10 cellular contexts compared by ENCODE assay signal in genomic region chr5:45639038-45639437, GRCh38.
DNase-seq lines count a peak whose midpoint lies in the region; ATAC-seq and TF ChIP-seq lines count a peak whose summit lies in the region.
"Had no signal": no experiment of that assay in that cellular context is flagged by ENCODE, and none has a peak within 500 bp of the region (broad histone marks: within the 10 kb centered on the region; RNA-seq: fewer than 3 reads in every experiment).

No MANE protein-coding gene starts in this region.

- TF ChIP-seq RAD21 in Ishikawa (IDR thresholded peaks at IDR 0.05; ENCODE audit: low read depth): peak; percentile 16; the same call in 1 of the 2 replicates

- no peak overlapping the region for H3K4me3 Mint-ChIP-seq in nephron
- H3K4me3 Mint-ChIP-seq: IgD-negative memory B cell had no signal

- H3K9me3 Mint-ChIP-seq in nephron: no peaks in the 10 kb centered on the region

- peaks cover 7% of the 10 kb centered on the region for H3K27me3 Mint-ChIP-seq in nephron (ENCODE audit: low read depth)
- H3K27me3 Mint-ChIP-seq: IgD-negative memory B cell had no signal

- no peaks in the 10 kb centered on the region for H3K36me3 Mint-ChIP-seq in nephron (ENCODE audit: low read depth)
- H3K36me3 Mint-ChIP-seq: IgD-negative memory B cell had no signal

- TF ChIP-seq EP300 in Ishikawa (IDR thresholded peaks at IDR 0.05; ENCODE audit: borderline replicate concordance): no peak

- no peaks in the 10 kb centered on the region for H3K4me1 Mint-ChIP-seq in nephron

- ATAC-seq in GM21723 (IDR thresholded peaks at IDR 0.05; ENCODE audit: unreplicated experiment): no peak

- H3K27ac Mint-ChIP-seq in nephron: no peak overlapping the region
- H3K27ac Mint-ChIP-seq: IgD-negative memory B cell had no signal

- DNase-seq in NCI-H1436 (lab: John Stamatoyannopoulos, UW) (peak; percentile 0), NCI-H1436 treated with DMSO at 0.1 percent for 48 hours (lab: John Stamatoyannopoulos, UW) (no peak), SW480 (ENCODE audit: low spot score) (peak; percentile 17), GDM1 (lab: John Stamatoyannopoulos, UW) (no peak), NCI-H510A (lab: John Stamatoyannopoulos, UW) (no peak)
- DNase-seq: activated CD8-positive, alpha-beta memory T cell treated with anti-CD3 and anti-CD28 coated beads for 24 hours had no signal

- peak; percentile 33 to 50 (median 48) for TF ChIP-seq CTCF in nephron (IDR thresholded peaks at IDR 0.05; ENCODE audit: unreplicated experiment in 3 of 3)

TF ChIP-seq in Ishikawa, 13 proteins besides CTCF, POLR2A, EP300 and RAD21:
- no peak for TF ChIP-seq TAF1 (IDR thresholded peaks at IDR 0.05; ENCODE audit: low read depth)
- TF ChIP-seq CREB1 (IDR thresholded peaks at IDR 0.05; ENCODE audit: low read depth): no peak
- TF ChIP-seq CEBPB (IDR thresholded peaks at IDR 0.05): no peak
- TF ChIP-seq, protein P1, sequence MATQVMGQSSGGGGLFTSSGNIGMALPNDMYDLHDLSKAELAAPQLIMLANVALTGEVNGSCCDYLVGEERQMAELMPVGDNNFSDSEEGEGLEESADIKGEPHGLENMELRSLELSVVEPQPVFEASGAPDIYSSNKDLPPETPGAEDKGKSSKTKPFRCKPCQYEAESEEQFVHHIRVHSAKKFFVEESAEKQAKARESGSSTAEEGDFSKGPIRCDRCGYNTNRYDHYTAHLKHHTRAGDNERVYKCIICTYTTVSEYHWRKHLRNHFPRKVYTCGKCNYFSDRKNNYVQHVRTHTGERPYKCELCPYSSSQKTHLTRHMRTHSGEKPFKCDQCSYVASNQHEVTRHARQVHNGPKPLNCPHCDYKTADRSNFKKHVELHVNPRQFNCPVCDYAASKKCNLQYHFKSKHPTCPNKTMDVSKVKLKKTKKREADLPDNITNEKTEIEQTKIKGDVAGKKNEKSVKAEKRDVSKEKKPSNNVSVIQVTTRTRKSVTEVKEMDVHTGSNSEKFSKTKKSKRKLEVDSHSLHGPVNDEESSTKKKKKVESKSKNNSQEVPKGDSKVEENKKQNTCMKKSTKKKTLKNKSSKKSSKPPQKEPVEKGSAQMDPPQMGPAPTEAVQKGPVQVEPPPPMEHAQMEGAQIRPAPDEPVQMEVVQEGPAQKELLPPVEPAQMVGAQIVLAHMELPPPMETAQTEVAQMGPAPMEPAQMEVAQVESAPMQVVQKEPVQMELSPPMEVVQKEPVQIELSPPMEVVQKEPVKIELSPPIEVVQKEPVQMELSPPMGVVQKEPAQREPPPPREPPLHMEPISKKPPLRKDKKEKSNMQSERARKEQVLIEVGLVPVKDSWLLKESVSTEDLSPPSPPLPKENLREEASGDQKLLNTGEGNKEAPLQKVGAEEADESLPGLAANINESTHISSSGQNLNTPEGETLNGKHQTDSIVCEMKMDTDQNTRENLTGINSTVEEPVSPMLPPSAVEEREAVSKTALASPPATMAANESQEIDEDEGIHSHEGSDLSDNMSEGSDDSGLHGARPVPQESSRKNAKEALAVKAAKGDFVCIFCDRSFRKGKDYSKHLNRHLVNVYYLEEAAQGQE (IDR thresholded peaks at IDR 0.05; ENCODE audit: low read depth): no peak
- no peak for TF ChIP-seq EGR1 (IDR thresholded peaks at IDR 0.05)
- no peak for TF ChIP-seq TEAD4 (IDR thresholded peaks at IDR 0.05)
- no peak for TF ChIP-seq FOXM1 (IDR thresholded peaks at IDR 0.05; ENCODE audit: borderline replicate concordance, low read depth)
- no peak for TF ChIP-seq MAX (IDR thresholded peaks at IDR 0.05)
- TF ChIP-seq NFIC (IDR thresholded peaks at IDR 0.05): no peak
- no peak for TF ChIP-seq TCF12 (IDR thresholded peaks at IDR 0.05; ENCODE audit: low read depth)
- TF ChIP-seq, protein P2, sequence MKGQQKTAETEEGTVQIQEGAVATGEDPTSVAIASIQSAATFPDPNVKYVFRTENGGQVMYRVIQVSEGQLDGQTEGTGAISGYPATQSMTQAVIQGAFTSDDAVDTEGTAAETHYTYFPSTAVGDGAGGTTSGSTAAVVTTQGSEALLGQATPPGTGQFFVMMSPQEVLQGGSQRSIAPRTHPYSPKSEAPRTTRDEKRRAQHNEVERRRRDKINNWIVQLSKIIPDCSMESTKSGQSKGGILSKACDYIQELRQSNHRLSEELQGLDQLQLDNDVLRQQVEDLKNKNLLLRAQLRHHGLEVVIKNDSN (IDR thresholded peaks at IDR 0.05): no peak
- no peak for TF ChIP-seq YY1 (IDR thresholded peaks at IDR 0.05; ENCODE audit: low read depth)
- TF ChIP-seq ZBTB7A (IDR thresholded peaks at IDR 0.05; ENCODE audit: low read depth): no peak

Comparison
In these comparisons a context has a peak if more than half of its experiments do, and no peak if none do; other contexts are left out.
1. DNase-seq: peak in NCI-H1436 (single experiment) and SW480 (single experiment); none in NCI-H1436 treated with DMSO at 0.1 percent for 48 hours (single experiment), GDM1 (single experiment) and NCI-H510A (single experiment).